ENCODE assay signal across 8 cellular contexts in the genomic region with DNA sequence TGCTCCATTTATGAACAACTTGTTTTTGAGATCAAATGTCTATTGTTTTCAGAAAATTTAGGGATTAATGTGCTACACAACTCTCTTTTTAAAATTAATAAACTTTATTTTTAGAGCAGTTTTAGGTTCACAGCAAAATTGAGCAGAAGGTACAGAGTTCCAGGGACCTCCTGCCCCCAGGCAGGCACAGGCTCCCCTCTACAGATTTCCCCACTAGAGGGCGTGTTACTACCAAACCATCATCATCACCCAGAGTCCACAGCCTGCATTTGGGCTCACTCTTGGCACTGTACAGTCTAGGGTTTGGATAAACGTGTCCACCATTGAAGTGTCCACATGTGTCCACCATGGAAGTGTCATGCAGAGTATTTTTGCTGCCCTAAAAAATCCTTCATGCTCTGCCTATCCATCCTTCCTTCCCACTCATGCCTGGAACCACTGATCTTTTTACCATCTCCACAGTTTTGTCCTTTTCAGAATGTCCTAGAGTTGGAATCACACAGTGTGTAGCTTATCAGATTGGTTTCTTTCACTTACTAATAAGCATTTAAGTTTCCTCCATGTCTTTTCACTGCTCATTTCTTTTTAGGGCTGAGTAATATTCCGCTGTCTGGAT.
A peak's percentile ranks its signal among the peaks of the same experiment; 100 is the strongest.
DNase-seq lines count a peak whose midpoint lies in the region; TF ChIP-seq lines count a peak whose summit lies in the region.

No MANE protein-coding gene starts in this region.

- H3K27ac ChIP-seq in caudate nucleus (ENCODE audit: low read depth, low read length), result no peak overlapping the region

- peak; percentile 52 for DNase-seq in D341Med (ENCODE audit: low spot score)
- DNase-seq in GM20000 (ENCODE audit: low spot score), result peak; percentile 80
- peak; percentile 27 for DNase-seq in activated T-cell treated with anti-CD3 and anti-CD28 coated beads for 4 hours
- DNase-seq in germinal center (ENCODE audit: low spot score), result peak; percentile 55
- DNase-seq in stimulated activated CD4-positive, alpha-beta T cell treated with anti-CD3 and anti-CD28 coated beads, Interleukin-4, amount 100 ng/mL, for 4 hours, result peak; percentile 23 to 24
- no peak for DNase-seq in caudate nucleus (lab: John Stamatoyannopoulos, UW)
- no peak for DNase-seq in amniotic stem cell (lab: John Stamatoyannopoulos, UW)

- TF ChIP-seq CTCF in GM20000 (IDR thresholded peaks at IDR 0.05; ENCODE audit: extremely low read depth, missing control alignments) (peak; percentile 58), LNCAP (IDR thresholded peaks at IDR 0.05) (peak; percentile 74)

Comparison
In these comparisons a context has a peak if more than half of its experiments do, and no peak if none do; other contexts are left out.
1. DNase-seq: peak in D341Med (single experiment), GM20000 (single experiment), activated T-cell treated with anti-CD3 and anti-CD28 coated beads for 4 hours (single experiment), germinal center (single experiment) and stimulated activated CD4-positive, alpha-beta T cell treated with anti-CD3 and anti-CD28 coated beads, Interleukin-4, amount 100 ng/mL, for 4 hours (2 of 2); none in caudate nucleus (0 of 61) and amniotic stem cell (single experiment).